Comparison of ENCODE assay signal across 10 cellular contexts in the genomic region with DNA sequence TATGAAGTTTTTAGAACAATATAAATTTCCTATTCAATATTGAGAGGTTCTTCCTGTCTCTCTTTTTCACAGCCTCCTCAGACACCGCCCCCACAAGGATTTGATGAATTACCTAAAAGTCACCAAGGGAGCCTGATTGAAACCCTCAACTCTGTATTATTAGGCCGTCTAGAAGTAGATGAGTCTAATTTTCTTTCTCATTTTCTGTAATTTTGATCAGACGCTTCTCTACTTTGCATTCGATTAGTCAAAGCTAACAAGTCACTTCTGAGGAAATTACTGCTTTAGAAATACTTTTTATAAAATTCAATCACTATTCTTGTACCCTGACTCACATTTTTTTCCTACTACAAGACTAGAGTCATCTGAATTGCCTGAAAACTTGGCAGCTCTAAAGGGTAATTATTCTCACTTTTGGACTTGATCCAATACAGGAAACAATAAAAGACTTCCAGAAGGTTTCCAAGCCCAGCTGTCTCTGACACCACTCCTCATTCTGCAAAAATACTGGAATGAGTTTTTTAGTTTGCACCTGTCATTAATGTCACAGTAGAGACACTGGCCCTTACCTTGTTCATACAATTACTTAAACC.
A peak's percentile ranks its signal among the peaks of the same experiment; 100 is the strongest.
DNase-seq lines count a peak whose midpoint lies in the region; ATAC-seq, FAIRE-seq and TF ChIP-seq lines count a peak whose summit lies in the region.
"Had no signal": no experiment of that assay in that cellular context is flagged by ENCODE, and none has a peak within 500 bp of the region (broad histone marks: within the 10 kb centered on the region; RNA-seq: fewer than 3 reads in every experiment).

No MANE protein-coding gene starts in this region.

- H3K79me2 ChIP-seq in K562 (ENCODE audit: control insufficient read depth, insufficient read depth, low read length) (peaks cover 7% of the 10 kb centered on the region; the same call in 2 of the 3 replicates), osteoblast (ENCODE audit: insufficient read depth, low read length) (peaks cover 18% of the 10 kb centered on the region)

- CTCF ChIA-PET in K562 (lab: Yijun Ruan, JAX; ENCODE audit: low intra/inter-chr PET ratio): no interaction called here
- CTCF ChIA-PET in activated naive CD4-positive, alpha-beta T cell treated with anti-CD3 and anti-CD28 coated beads for 36 hours (lab: Charles Lee): interaction anchor here (0.6 to 1.0 kb wide), 2 partner anchors 37 to 211 kb away, joined by 3 read pairs; no protein-coding TSS in a partner anchor

- H4K20me1 ChIP-seq in K562 (replicated peaks; ENCODE audit: control insufficient read depth, insufficient read depth, low read length) (no peaks in the 10 kb centered on the region), osteoblast (ENCODE audit: insufficient read depth, low read length) (no peaks in the 10 kb centered on the region)

- peaks cover 19% of the 10 kb centered on the region for H3K36me3 ChIP-seq in K562 (ENCODE audit: control insufficient read depth, insufficient read depth, low read length)
- no peaks in the 10 kb centered on the region for H3K36me3 ChIP-seq in osteoblast (ENCODE audit: insufficient read depth, low read length)
- no peaks in the 10 kb centered on the region for H3K36me3 ChIP-seq in body of pancreas (replicated peaks in 1 of 2; ENCODE audit: insufficient read depth in 1 of 2, low read depth in 2 of 2)
- H3K36me3 ChIP-seq: HAP-1 had no signal

- peaks cover 24% of the 10 kb centered on the region for H3K36me3 Mint-ChIP-seq in T-helper 2 cell treated with Interferon-gamma antibody and Interleukin-4, amounts not matched to agents 5 μg/mL and 100 μg/mL, for 36 hours (ENCODE audit: low read depth)
- peaks cover 2% of the 10 kb centered on the region for H3K36me3 Mint-ChIP-seq in activated naive CD4-positive, alpha-beta T cell treated with anti-CD3 and anti-CD28 coated beads for 36 hours (ENCODE audit: low read depth)

- peaks cover 52% of the 10 kb centered on the region for H3K4me1 Mint-ChIP-seq in T-helper 2 cell treated with Interferon-gamma antibody and Interleukin-4, amounts not matched to agents 5 μg/mL and 100 μg/mL, for 36 hours (ENCODE audit: low read depth)
- peaks cover 56% of the 10 kb centered on the region for H3K4me1 Mint-ChIP-seq in activated naive CD4-positive, alpha-beta T cell treated with anti-CD3 and anti-CD28 coated beads for 36 hours (ENCODE audit: low read depth)

- H3K4me2 ChIP-seq in K562 (ENCODE audit: insufficient read depth, low read length): no peak overlapping the region
- H3K4me2 ChIP-seq in osteoblast (ENCODE audit: insufficient read depth, low read length): peak overlapping the region; percentile 62

- no peak overlapping the region for H2AFZ ChIP-seq in K562 (ENCODE audit: low read depth, low read length)
- no peak overlapping the region for H2AFZ ChIP-seq in osteoblast (ENCODE audit: low read length)

- intact Hi-C loops in K562 (cut with micrococcal nuclease): loop anchor here (5.0 kb wide), 1 partner anchor 110 kb away; the partner anchor contains the start of gene ELOVL6
- intact Hi-C loops in body of pancreas (cut with DNase I): no loop called here
- intact Hi-C loops in activated naive CD4-positive, alpha-beta T cell treated with anti-CD3 and anti-CD28 coated beads for 36 hours (cut with micrococcal nuclease): loop anchor here (1.0 to 5.0 kb wide), 3 partner anchors 140 to 525 kb away; partner anchors contain the start of gene MCUB

- ATAC-seq in K562: no peak
- no peak for ATAC-seq in body of pancreas

- FAIRE-seq in K562 (lab: Jason Lieb, UNC): no peak

- no peak overlapping the region for H3K9ac ChIP-seq in K562 (ENCODE audit: insufficient read depth in 1 of 2, low read depth in 2 of 2, low read length in 2 of 2)

- H3K9me3 ChIP-seq in K562 (replicated peaks; ENCODE audit: control insufficient read depth, insufficient read depth, low read depth, low read length) (peaks cover 7% of the 10 kb centered on the region; the same call in 1 of the 2 replicates), osteoblast (ENCODE audit: low read depth, low read length) (no peaks in the 10 kb centered on the region), body of pancreas (no peaks in the 10 kb centered on the region)
- H3K9me3 ChIP-seq: HAP-1 had no signal

- BruUV-seq in K562 (replicated peaks; lab: Mats Ljungman, UMichigan): no TSS peak

- H3K4me3 Mint-ChIP-seq in T-helper 2 cell treated with Interferon-gamma antibody and Interleukin-4, amounts not matched to agents 5 μg/mL and 100 μg/mL, for 36 hours: no peak overlapping the region
- H3K4me3 Mint-ChIP-seq in activated naive CD4-positive, alpha-beta T cell treated with anti-CD3 and anti-CD28 coated beads for 36 hours: no peak overlapping the region

- H3K27me3 ChIP-seq in K562 (ENCODE audit: control insufficient read depth in 2 of 2, insufficient read depth in 2 of 2, low read length in 2 of 2): no peaks in the 10 kb centered on the region
- H3K27me3 ChIP-seq in osteoblast (ENCODE audit: insufficient read depth, low read length): no peaks in the 10 kb centered on the region
- H3K27me3 ChIP-seq in body of pancreas: no peaks in the 10 kb centered on the region

- TF ChIP-seq POLR2A in K562 (conservative IDR thresholded peaks at IDR 0.05): no peak
- TF ChIP-seq POLR2A in body of pancreas (IDR thresholded peaks at IDR 0.05): no peak

- in situ Hi-C loops in K562 (cut with MboI) (no loop called here), GM13977 (cut with MboI; ENCODE audit: low pct_unique_long_range_greater_than_20kb, low sequenced_read_pairs, unreplicated experiment) (no loop called here)

- peaks cover 6% of the 10 kb centered on the region for H3K9me3 Mint-ChIP-seq in T-helper 2 cell treated with Interferon-gamma antibody and Interleukin-4, amounts not matched to agents 5 μg/mL and 100 μg/mL, for 36 hours
- H3K9me3 Mint-ChIP-seq in activated naive CD4-positive, alpha-beta T cell treated with anti-CD3 and anti-CD28 coated beads for 36 hours: peaks cover 2% of the 10 kb centered on the region

- TF ChIP-seq CTCF in K562 (IDR thresholded peaks at IDR 0.05 in 2 of 3, conservative IDR thresholded peaks at IDR 0.05 in 1 of 3; ENCODE audit: insufficient read depth in 2 of 3, low read depth in 1 of 3, low read length in 3 of 3) (no peak), osteoblast (IDR thresholded peaks at IDR 0.05; ENCODE audit: extremely low read depth, low read depth, low read length) (no peak), body of pancreas (IDR thresholded peaks at IDR 0.05) (no peak), GM13977 (IDR thresholded peaks at IDR 0.05; ENCODE audit: extremely low read depth, insufficient read depth, missing control alignments) (no peak)

- POLR2A ChIA-PET in K562 (lab: Yijun Ruan, JAX): no interaction called here

- no peaks in the 10 kb centered on the region for H3K27me3 Mint-ChIP-seq in T-helper 2 cell treated with Interferon-gamma antibody and Interleukin-4, amounts not matched to agents 5 μg/mL and 100 μg/mL, for 36 hours (ENCODE audit: low read depth)
- no peaks in the 10 kb centered on the region for H3K27me3 Mint-ChIP-seq in activated naive CD4-positive, alpha-beta T cell treated with anti-CD3 and anti-CD28 coated beads for 36 hours (ENCODE audit: low read depth)

- TF ChIP-seq RAD21 in K562 (CRISPR knock-in tag; conservative IDR thresholded peaks at IDR 0.05 in 1 of 2, IDR thresholded peaks at IDR 0.05 in 1 of 2): no peak

- TF ChIP-seq EP300 in K562 (IDR thresholded peaks at IDR 0.05; ENCODE audit: low read length): no peak

- H3K27ac Mint-ChIP-seq in T-helper 2 cell treated with Interferon-gamma antibody and Interleukin-4, amounts not matched to agents 5 μg/mL and 100 μg/mL, for 36 hours: peak overlapping the region; percentile 21
- H3K27ac Mint-ChIP-seq in activated naive CD4-positive, alpha-beta T cell treated with anti-CD3 and anti-CD28 coated beads for 36 hours: no peak overlapping the region

- peaks cover 0 to 27% of the 10 kb centered on the region in 2 experiments; a peak in 3 of 5 replicates for H3K4me1 ChIP-seq in K562 (replicated peaks in 1 of 2; ENCODE audit: control insufficient read depth in 2 of 2, insufficient read depth in 2 of 2, low read length in 2 of 2)
- H3K4me1 ChIP-seq in osteoblast (ENCODE audit: insufficient read depth, low read length): peaks cover 70% of the 10 kb centered on the region
- H3K4me1 ChIP-seq in body of pancreas: peaks cover 5% of the 10 kb centered on the region

- H3K27ac ChIP-seq in K562 (ENCODE audit: extremely low read depth, low read depth, low read length) (no peak overlapping the region), osteoblast (ENCODE audit: low read depth, low read length) (peak overlapping the region; percentile 71), body of pancreas (no peak overlapping the region)

- DNase-seq in T-helper 2 cell treated with Interferon-gamma antibody and Interleukin-4, amounts not matched to agents 5 μg/mL and 100 μg/mL, for 36 hours (ENCODE audit: low spot score): no peak
- DNase-seq in T-helper 2 cell (no peak), NCI-H146 treated with DMSO at 0.1 percent for 48 hours (lab: John Stamatoyannopoulos, UW; ENCODE audit: unreplicated experiment) (peak; percentile 17), K562 (ENCODE audit: extremely low read depth in 1 of 4, low spot score in 3 of 4) (no peak), osteoblast (ENCODE audit: insufficient read length, low spot score, missing footprints) (peak; percentile 71), body of pancreas (no peak), GM13977 (ENCODE audit: low spot score) (no peak)
- DNase-seq in activated naive CD4-positive, alpha-beta T cell treated with anti-CD3 and anti-CD28 coated beads for 36 hours: no peak
- DNase-seq: AML-193 had no signal

- H3K9me1 ChIP-seq in K562 (ENCODE audit: control insufficient read depth, insufficient read depth, low read length): no peaks in the 10 kb centered on the region

- H3K4me3 ChIP-seq in K562 (no peak overlapping the region), osteoblast (ENCODE audit: insufficient read depth, low read length) (no peak overlapping the region), body of pancreas (no peak overlapping the region)
- H3K4me3 ChIP-seq: HAP-1 had no signal

- 91% methylated on average over 4 of the region's 4 CpGs for WGBS in K562 (ENCODE audit: insufficient coverage, low coverage, missing lambda C conversion rate)
- 74 to 75% methylated on average over 4 of the region's 4 CpGs for WGBS in body of pancreas, 2 donors

TF ChIP-seq in K562, 482 proteins besides CTCF, POLR2A, EP300 and RAD21:
- TF ChIP-seq NFIC (IDR thresholded peaks at IDR 0.05): peak; percentile 31; the same call in 1 of the 2 replicates
- no peak for TF ChIP-seq SMAD2 (IDR thresholded peaks at IDR 0.05; ENCODE audit: low read depth, low read length)

Comparison
In these comparisons a context has a peak if more than half of its experiments do, and no peak if none do; other contexts are left out.
1. DNase-seq: peak in NCI-H146 treated with DMSO at 0.1 percent for 48 hours (single experiment) and osteoblast (single experiment); none in T-helper 2 cell treated with Interferon-gamma antibody and Interleukin-4, amounts not matched to agents 5 μg/mL and 100 μg/mL, for 36 hours (single experiment), T-helper 2 cell (0 of 5), K562 (0 of 4), body of pancreas (0 of 4), activated naive CD4-positive, alpha-beta T cell treated with anti-CD3 and anti-CD28 coated beads for 36 hours (single experiment) and GM13977 (single experiment).